In the genomic region with DNA sequence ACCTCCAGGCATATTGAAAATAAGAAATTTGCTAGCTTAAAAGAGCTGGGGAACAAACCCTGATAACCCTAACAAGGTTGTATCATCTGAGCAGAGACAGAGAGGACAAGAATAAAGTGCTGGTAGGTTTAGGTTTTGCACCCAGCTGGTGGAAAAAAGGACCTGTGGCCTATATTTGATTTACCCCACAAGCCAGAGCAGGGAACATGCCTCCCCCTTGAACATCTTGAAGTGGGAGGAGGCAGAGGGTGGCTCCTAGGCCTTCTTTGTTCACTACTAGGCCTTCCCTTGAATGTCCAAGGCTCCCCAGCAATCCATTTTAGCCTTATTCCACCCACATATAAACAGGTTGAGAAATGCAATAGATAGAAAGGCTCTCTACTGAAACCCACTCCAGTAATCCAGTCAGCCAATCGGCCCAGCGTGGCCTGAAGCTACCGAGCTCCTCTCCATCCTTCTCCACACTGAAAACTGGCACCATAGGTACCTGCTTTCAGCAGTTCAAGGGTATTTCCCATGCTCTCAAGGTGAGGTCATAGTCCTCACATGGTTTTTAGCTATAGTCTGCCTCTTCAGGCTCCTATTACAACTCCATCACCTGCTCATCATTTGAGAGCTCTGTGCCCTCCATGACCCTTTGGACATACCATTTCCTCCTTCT, we compare ENCODE assay signal across 11 cellular contexts. TPM values are rescaled to one million over a fixed set of nuclear protein-coding genes. Genes with fewer than 3 reads are reported as not detected.
DNase-seq lines count a peak whose midpoint lies in the region; ATAC-seq and TF ChIP-seq lines count a peak whose summit lies in the region.
"Had no signal": no experiment of that assay in that cellular context is flagged by ENCODE, and none has a peak within 500 bp of the region (broad histone marks: within the 10 kb centered on the region; RNA-seq: fewer than 3 reads in every experiment).

No MANE protein-coding gene starts in this region.

- peak overlapping the region; percentile 95 for H3K27ac Mint-ChIP-seq in activated naive CD4-positive, alpha-beta T cell treated with anti-CD3 and anti-CD28 coated beads, Interleukin-2, amount 50 U/mL, for 24 hours

- H3K9me3 ChIP-seq in upper lobe of right lung: no peaks in the 10 kb centered on the region
- H3K9me3 ChIP-seq: testis had no signal

- no peaks in the 10 kb centered on the region for H3K36me3 ChIP-seq in upper lobe of right lung

- peak overlapping the region; percentile 75 for H3K4me3 Mint-ChIP-seq in activated naive CD4-positive, alpha-beta T cell treated with anti-CD3 and anti-CD28 coated beads, Interleukin-2, amount 50 U/mL, for 24 hours

- H3K4me1 ChIP-seq in upper lobe of right lung: peaks cover 42% of the 10 kb centered on the region

- no peaks in the 10 kb centered on the region for H3K27me3 ChIP-seq in upper lobe of right lung
- H3K27me3 ChIP-seq: testis had no signal

- intact Hi-C loops in upper lobe of right lung (cut with DNase I): no loop called here

- no peaks in the 10 kb centered on the region for H3K27me3 Mint-ChIP-seq in activated naive CD4-positive, alpha-beta T cell treated with anti-CD3 and anti-CD28 coated beads, Interleukin-2, amount 50 U/mL, for 24 hours

- peaks cover 91% of the 10 kb centered on the region for H3K4me1 Mint-ChIP-seq in activated naive CD4-positive, alpha-beta T cell treated with anti-CD3 and anti-CD28 coated beads, Interleukin-2, amount 50 U/mL, for 24 hours

- H3K4me3 ChIP-seq in upper lobe of right lung: no peak overlapping the region
- H3K4me3 ChIP-seq: testis had no signal

- no peak overlapping the region for H3K27ac ChIP-seq in upper lobe of right lung
- H3K27ac ChIP-seq: testis had no signal

- ATAC-seq in upper lobe of right lung: peak; percentile 37
- ATAC-seq: HCT116 had no signal

- H3K36me3 Mint-ChIP-seq in activated naive CD4-positive, alpha-beta T cell treated with anti-CD3 and anti-CD28 coated beads, Interleukin-2, amount 50 U/mL, for 24 hours: peaks cover 24% of the 10 kb centered on the region

- DNase-seq in activated naive CD4-positive, alpha-beta T cell treated with Interleukin-2 at 50 U/mL for 16 hours: no peak
- DNase-seq in T-helper 22 cell (ENCODE audit: low read depth): peak; percentile 39
- peak; percentile 44 for DNase-seq in kidney tubule cell (ENCODE audit: low spot score)
- no peak for DNase-seq in upper lobe of right lung
- no peak for DNase-seq in NOMO-1 (lab: John Stamatoyannopoulos, UW; ENCODE audit: unreplicated experiment in 2 of 2)
- DNase-seq in CD1c-positive myeloid dendritic cell (ENCODE audit: extremely low spot score): no peak
- DNase-seq in nucleus accumbens (lab: John Stamatoyannopoulos, UW): no peak
- DNase-seq: NCI-H1930, testis had no signal

- no peaks in the 10 kb centered on the region for H3K9me3 Mint-ChIP-seq in activated naive CD4-positive, alpha-beta T cell treated with anti-CD3 and anti-CD28 coated beads, Interleukin-2, amount 50 U/mL, for 24 hours

- no peak for TF ChIP-seq CTCF in upper lobe of right lung (IDR thresholded peaks at IDR 0.05)

RNA-seq across cellular contexts. Expression of gene FNBP1, which starts 12.0 kb away (rescaled TPM):
- 50.0 TPM for total RNA-seq in upper lobe of right lung

RNA-seq across cellular contexts. Expression of gene GPR107, which starts 22.8 kb away (rescaled TPM):
- total RNA-seq in upper lobe of right lung: 39.3 TPM

Comparison
In these comparisons a context has a peak if more than half of its experiments do, and no peak if none do; other contexts are left out.
1. DNase-seq: peak in T-helper 22 cell (single experiment) and kidney tubule cell (single experiment); none in activated naive CD4-positive, alpha-beta T cell treated with Interleukin-2 at 50 U/mL for 16 hours (single experiment), upper lobe of right lung (single experiment), NOMO-1 (0 of 2), CD1c-positive myeloid dendritic cell (single experiment) and nucleus accumbens (0 of 56).